Comparison of ENCODE assay signal across 11 cellular contexts in the genomic region with DNA sequence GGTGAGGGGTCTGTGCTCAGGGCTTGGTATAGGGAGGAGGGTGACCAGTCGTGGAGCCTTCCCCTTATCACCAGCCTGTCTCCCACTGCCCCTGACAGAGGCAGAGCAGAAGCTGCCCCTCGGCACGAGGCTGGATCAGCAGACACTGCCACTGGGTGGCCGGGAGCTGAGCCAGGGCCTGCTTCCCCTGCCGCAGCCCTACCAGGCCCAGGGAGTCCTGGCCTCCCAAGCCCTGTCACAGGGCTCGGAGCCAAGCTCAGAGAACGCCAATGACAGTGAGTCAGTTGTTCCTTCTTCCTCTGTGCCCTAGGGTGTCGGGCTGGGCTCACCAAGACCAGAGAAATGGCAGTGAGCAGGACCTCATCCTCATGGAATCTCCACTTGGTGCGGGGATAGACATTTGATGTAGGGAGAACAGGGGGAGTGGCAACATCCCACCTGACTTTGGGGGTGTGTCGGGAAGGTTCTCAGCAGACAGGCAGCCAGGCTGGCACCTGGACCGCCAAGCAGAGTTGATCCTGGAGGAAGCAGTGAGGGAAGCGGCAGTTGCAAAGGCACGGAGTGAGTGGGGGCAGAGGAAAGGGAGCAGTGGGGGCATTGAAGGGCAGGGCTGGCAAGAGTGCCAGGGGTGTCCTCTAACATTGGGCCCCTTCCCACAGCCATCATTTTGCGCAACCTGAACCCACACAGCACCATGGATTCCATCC. TPM values are rescaled to one million over a fixed set of nuclear protein-coding genes. Genes with fewer than 3 reads are reported as not detected.
A peak's percentile ranks its signal among the peaks of the same experiment; 100 is the strongest.
DNase-seq lines count a peak whose midpoint lies in the region; TF ChIP-seq lines count a peak whose summit lies in the region.
"Had no signal": no experiment of that assay in that cellular context is flagged by ENCODE, and none has a peak within 500 bp of the region (broad histone marks: within the 10 kb centered on the region; RNA-seq: fewer than 3 reads in every experiment).

No MANE protein-coding gene starts in this region.

- H3K9me3 Mint-ChIP-seq in CD4-positive, alpha-beta memory T cell = no peaks in the 10 kb centered on the region
- H3K9me3 Mint-ChIP-seq: activated T-helper 17 cell treated with anti-CD3 and anti-CD28 coated beads, Interleukin-2, amount 50 U/mL, for 72 hours had no signal

- no peaks in the 10 kb centered on the region for H3K36me3 ChIP-seq in breast epithelium
- no peaks in the 10 kb centered on the region for H3K36me3 ChIP-seq in SJCRH30
- H3K36me3 ChIP-seq in CD4-positive, alpha-beta memory T cell (ENCODE audit: insufficient read depth, low read length) = peaks cover 49% of the 10 kb centered on the region

- H3K4me3 ChIP-seq in breast epithelium (no peak overlapping the region), SJCRH30 (no peak overlapping the region)
- H3K4me3 ChIP-seq in CD4-positive, alpha-beta memory T cell (ENCODE audit: low read length in 2 of 2) = no peak overlapping the region
- H3K4me3 ChIP-seq: BLaER1 had no signal

- H3K27ac ChIP-seq in breast epithelium (peak overlapping the region; percentile 56 to 74), SJCRH30 (no peak overlapping the region)
- H3K27ac ChIP-seq in CD4-positive, alpha-beta memory T cell (ENCODE audit: low read depth, low read length) = no peak overlapping the region
- H3K27ac ChIP-seq: BLaER1, KMS-11 had no signal

- H3K4me1 ChIP-seq in breast epithelium (no peaks in the 10 kb centered on the region), SJCRH30 (no peaks in the 10 kb centered on the region)
- H3K4me1 ChIP-seq in CD4-positive, alpha-beta memory T cell (ENCODE audit: insufficient read depth, low read length) = no peaks in the 10 kb centered on the region
- H3K4me1 ChIP-seq: BLaER1 had no signal

- POLR2A ChIA-PET in CD4-positive, alpha-beta memory T cell (lab: Charles Lee; ENCODE audit: partially characterized antibody) = no interaction called here

- no peaks in the 10 kb centered on the region for H3K27me3 Mint-ChIP-seq in CD4-positive, alpha-beta memory T cell
- H3K27me3 Mint-ChIP-seq: activated T-helper 17 cell treated with anti-CD3 and anti-CD28 coated beads, Interleukin-2, amount 50 U/mL, for 72 hours had no signal

- no peak for TF ChIP-seq POLR2A in breast epithelium (IDR thresholded peaks at IDR 0.05)

- intact Hi-C loops in breast epithelium (cut with DNase I; ENCODE audit: low total_unique reads) (no loop called here), cardiac septum (cut with DNase I) (no loop called here), posterior cingulate gyrus (cut with DNase I) (no loop called here)
- intact Hi-C loops in CD4-positive, alpha-beta memory T cell (cut with micrococcal nuclease) = no loop called here

- H3K4me3 Mint-ChIP-seq in CD4-positive, alpha-beta memory T cell = no peak overlapping the region
- H3K4me3 Mint-ChIP-seq: activated T-helper 17 cell treated with anti-CD3 and anti-CD28 coated beads, Interleukin-2, amount 50 U/mL, for 72 hours had no signal

- TF ChIP-seq CTCF in breast epithelium (IDR thresholded peaks at IDR 0.05) = no peak

- H3K4me1 Mint-ChIP-seq in CD4-positive, alpha-beta memory T cell = no peaks in the 10 kb centered on the region

- DNase-seq in EL (peak; percentile 70), breast epithelium (ENCODE audit: low spot score in 2 of 2) (peak; percentile 52 to 83), cardiac septum (ENCODE audit: low spot score) (peak; percentile 82), posterior cingulate gyrus (peak in 9 of 10 donors; percentile 32 to 95 (median 62)), middle frontal gyrus (ENCODE audit: extremely low spot score, low spot score) (no peak), COR-L47 (lab: John Stamatoyannopoulos, UW) (no peak), SJCRH30 (no peak)
- DNase-seq in CD4-positive, alpha-beta memory T cell = no peak

- H3K9me3 ChIP-seq in breast epithelium (no peaks in the 10 kb centered on the region), SJCRH30 (replicated peaks) (no peaks in the 10 kb centered on the region)
- no peaks in the 10 kb centered on the region for H3K9me3 ChIP-seq in CD4-positive, alpha-beta memory T cell (ENCODE audit: control insufficient read depth in 1 of 2, low read length in 2 of 2)
- H3K9me3 ChIP-seq: BLaER1 had no signal

- H3K27ac Mint-ChIP-seq in CD4-positive, alpha-beta memory T cell = no peak overlapping the region
- H3K27ac Mint-ChIP-seq: activated T-helper 17 cell treated with anti-CD3 and anti-CD28 coated beads, Interleukin-2, amount 50 U/mL, for 72 hours had no signal

- peaks cover 16 to 40% of the 10 kb centered on the region in 2 donors for H3K36me3 Mint-ChIP-seq in CD4-positive, alpha-beta memory T cell

- peaks cover 0 to 93% of the 10 kb centered on the region in 2 donors for H3K27me3 ChIP-seq in breast epithelium
- no peaks in the 10 kb centered on the region for H3K27me3 ChIP-seq in SJCRH30
- H3K27me3 ChIP-seq in CD4-positive, alpha-beta memory T cell (ENCODE audit: insufficient read depth, low read length) = no peaks in the 10 kb centered on the region

- CTCF ChIA-PET in CD4-positive, alpha-beta memory T cell (lab: Charles Lee; ENCODE audit: partially characterized antibody) = no interaction called here

RNA-seq across cellular contexts. Expression of gene UBA1, which starts 14.3 kb away (rescaled TPM):
- 100 to 1,000 TPM; 109 to 149 (median 141) TPM for total RNA-seq in breast epithelium
- 160 TPM for total RNA-seq in cardiac septum
- 152 and 158 TPM in 2 replicates for total RNA-seq in SJCRH30 (2014; rRNA removed; shearing (Covaris generic))
- total RNA-seq in CD4-positive, alpha-beta memory T cell = 100 to 1,000 TPM; 129 to 136 TPM
- polyA plus RNA-seq in CD4-positive, alpha-beta memory T cell = 100 to 1,000 TPM; 149 to 167 TPM

RNA-seq across cellular contexts. Expression of gene RBM10, which starts 34.4 kb away (rescaled TPM):
- total RNA-seq in breast epithelium (10 to 100 TPM; 28.2 to 33.1 (median 31.0) TPM), cardiac septum (27.1 TPM)
- 51.7 and 52.3 TPM in 2 replicates for total RNA-seq in SJCRH30 (2014; rRNA removed; shearing (Covaris generic))
- 10 to 100 TPM; 51.2 to 53.3 TPM for total RNA-seq in CD4-positive, alpha-beta memory T cell
- 10 to 100 TPM; 10.7 to 33.0 TPM for polyA plus RNA-seq in CD4-positive, alpha-beta memory T cell

RNA-seq across cellular contexts. Expression of gene NDUFB11, which starts 34.9 kb away (rescaled TPM):
- total RNA-seq in breast epithelium (10 to 100 TPM; 49.3 to 61.0 (median 54.4) TPM), cardiac septum (109 TPM)
- total RNA-seq in SJCRH30 (2014; rRNA removed; shearing (Covaris generic)) = 92.7 and 122 TPM in 2 replicates
- 10 to 100 TPM; 53.2 to 60.6 TPM for total RNA-seq in CD4-positive, alpha-beta memory T cell
- polyA plus RNA-seq in CD4-positive, alpha-beta memory T cell = 100 to 1,000 TPM; 170 to 180 TPM

RNA-seq across cellular contexts. Expression of gene CDK16, which starts 39.1 kb away (rescaled TPM):
- total RNA-seq in breast epithelium = 10 to 100 TPM; 65.9 to 80.2 (median 73.1) TPM
- 177 TPM for total RNA-seq in cardiac septum
- total RNA-seq in SJCRH30 (2014; rRNA removed; shearing (Covaris generic)) = 68.5 and 71.8 TPM in 2 replicates
- total RNA-seq in CD4-positive, alpha-beta memory T cell = 10 to 100 TPM; 52.9 to 57.4 TPM
- polyA plus RNA-seq in CD4-positive, alpha-beta memory T cell = 10 to 100 TPM in 1 of 2 donors, 1 to 10 TPM in 1; 1.6 to 24.5 TPM

RNA-seq across cellular contexts. Expression of gene USP11, which starts 53.4 kb away (rescaled TPM):
- total RNA-seq in breast epithelium (10 to 100 TPM; 21.3 to 42.0 (median 29.4) TPM), cardiac septum (64.9 TPM)
- 51.0 and 53.4 TPM in 2 replicates for total RNA-seq in SJCRH30 (2014; rRNA removed; shearing (Covaris generic))
- 10 to 100 TPM; 78.4 to 81.4 TPM for total RNA-seq in CD4-positive, alpha-beta memory T cell
- 10 to 100 TPM; 36.6 to 45.3 TPM for polyA plus RNA-seq in CD4-positive, alpha-beta memory T cell

Comparison
In these comparisons a context has a peak if more than half of its experiments do, and no peak if none do; other contexts are left out.
1. DNase-seq: peak in EL (single experiment), breast epithelium (2 of 2), cardiac septum (single experiment) and posterior cingulate gyrus (9 of 10); none in middle frontal gyrus (single experiment), COR-L47 (single experiment), SJCRH30 (0 of 2) and CD4-positive, alpha-beta memory T cell (0 of 5).
2. H3K27ac ChIP-seq: peak in breast epithelium (2 of 2); none in SJCRH30 (single experiment) and CD4-positive, alpha-beta memory T cell (single experiment).